In genomic region chr17:60036796-60037677, GRCh38 we compare ENCODE assay signal across 1 cellular context.
TF ChIP-seq lines count a peak whose summit lies in the region.

No MANE protein-coding gene starts in this region.

TF ChIP-seq in HepG2, 621 proteins besides CTCF, POLR2A, EP300 and RAD21 (continued from another document and continues in another):
- TF ChIP-seq GATAD1 (CRISPR knock-in tag; IDR thresholded peaks at IDR 0.05) (0 out of 2 replicates have a peak, but pooled peaks have one; percentile 45), SMC3 (IDR thresholded peaks at IDR 0.05; ENCODE audit: low read length) (peak; percentile 72), PCBP2 (optimal IDR thresholded peaks at IDR 0.05; ENCODE audit: low read depth, low read length, poor library complexity, severe bottlenecking) (no peak), STAT6 (CRISPR knock-in tag; IDR thresholded peaks at IDR 0.05; ENCODE audit: borderline replicate concordance) (no peak), EEA1 (CRISPR knock-in tag; IDR thresholded peaks at IDR 0.05; ENCODE audit: borderline replicate concordance) (no peak), ZNF333 (CRISPR knock-in tag; IDR thresholded peaks at IDR 0.05; ENCODE audit: borderline replicate concordance) (no peak), NFIB (CRISPR knock-in tag; IDR thresholded peaks at IDR 0.05; ENCODE audit: borderline replicate concordance) (no peak), NFE2L1 (CRISPR knock-in tag; IDR thresholded peaks at IDR 0.05; ENCODE audit: borderline replicate concordance) (no peak), ZNF264 (CRISPR knock-in tag; IDR thresholded peaks at IDR 0.05) (no peak), MIER2 (CRISPR knock-in tag; IDR thresholded peaks at IDR 0.05) (peak; percentile 69; the same call in 1 of the 2 replicates), ZNF879 (CRISPR knock-in tag; IDR thresholded peaks at IDR 0.05) (no peak), ZBTB46 (CRISPR knock-in tag; IDR thresholded peaks at IDR 0.05; ENCODE audit: borderline replicate concordance) (no peak), ATRX (CRISPR knock-in tag; IDR thresholded peaks at IDR 0.05; ENCODE audit: borderline replicate concordance) (no peak), ZNF34 (CRISPR knock-in tag; IDR thresholded peaks at IDR 0.05; ENCODE audit: borderline replicate concordance) (no peak), RNF219 (CRISPR knock-in tag; IDR thresholded peaks at IDR 0.05) (peak; percentile 30; the same call in 1 of the 2 replicates), RFXANK (CRISPR knock-in tag; IDR thresholded peaks at IDR 0.05) (peak; percentile 54; the same call in 1 of the 2 replicates), ELF3 (CRISPR knock-in tag; IDR thresholded peaks at IDR 0.05) (peak; percentile 48; the same call in 1 of the 2 replicates), ESRRA (CRISPR knock-in tag; IDR thresholded peaks at IDR 0.05; ENCODE audit: low read depth) (no peak), ZSCAN29 (CRISPR knock-in tag; conservative IDR thresholded peaks at IDR 0.05) (no peak), TCF12 (IDR thresholded peaks at IDR 0.05) (no peak), TCF12 (CRISPR knock-in tag; IDR thresholded peaks at IDR 0.05) (no peak), ARNTL (CRISPR knock-in tag; IDR thresholded peaks at IDR 0.05) (peak; percentile 28; the same call in 1 of the 2 replicates), TEAD2 (CRISPR knock-in tag; IDR thresholded peaks at IDR 0.05) (no peak), GABPB1 (CRISPR knock-in tag; IDR thresholded peaks at IDR 0.05) (peak; percentile 40; the same call in 1 of the 2 replicates)
- TF ChIP-seq, protein P1, sequence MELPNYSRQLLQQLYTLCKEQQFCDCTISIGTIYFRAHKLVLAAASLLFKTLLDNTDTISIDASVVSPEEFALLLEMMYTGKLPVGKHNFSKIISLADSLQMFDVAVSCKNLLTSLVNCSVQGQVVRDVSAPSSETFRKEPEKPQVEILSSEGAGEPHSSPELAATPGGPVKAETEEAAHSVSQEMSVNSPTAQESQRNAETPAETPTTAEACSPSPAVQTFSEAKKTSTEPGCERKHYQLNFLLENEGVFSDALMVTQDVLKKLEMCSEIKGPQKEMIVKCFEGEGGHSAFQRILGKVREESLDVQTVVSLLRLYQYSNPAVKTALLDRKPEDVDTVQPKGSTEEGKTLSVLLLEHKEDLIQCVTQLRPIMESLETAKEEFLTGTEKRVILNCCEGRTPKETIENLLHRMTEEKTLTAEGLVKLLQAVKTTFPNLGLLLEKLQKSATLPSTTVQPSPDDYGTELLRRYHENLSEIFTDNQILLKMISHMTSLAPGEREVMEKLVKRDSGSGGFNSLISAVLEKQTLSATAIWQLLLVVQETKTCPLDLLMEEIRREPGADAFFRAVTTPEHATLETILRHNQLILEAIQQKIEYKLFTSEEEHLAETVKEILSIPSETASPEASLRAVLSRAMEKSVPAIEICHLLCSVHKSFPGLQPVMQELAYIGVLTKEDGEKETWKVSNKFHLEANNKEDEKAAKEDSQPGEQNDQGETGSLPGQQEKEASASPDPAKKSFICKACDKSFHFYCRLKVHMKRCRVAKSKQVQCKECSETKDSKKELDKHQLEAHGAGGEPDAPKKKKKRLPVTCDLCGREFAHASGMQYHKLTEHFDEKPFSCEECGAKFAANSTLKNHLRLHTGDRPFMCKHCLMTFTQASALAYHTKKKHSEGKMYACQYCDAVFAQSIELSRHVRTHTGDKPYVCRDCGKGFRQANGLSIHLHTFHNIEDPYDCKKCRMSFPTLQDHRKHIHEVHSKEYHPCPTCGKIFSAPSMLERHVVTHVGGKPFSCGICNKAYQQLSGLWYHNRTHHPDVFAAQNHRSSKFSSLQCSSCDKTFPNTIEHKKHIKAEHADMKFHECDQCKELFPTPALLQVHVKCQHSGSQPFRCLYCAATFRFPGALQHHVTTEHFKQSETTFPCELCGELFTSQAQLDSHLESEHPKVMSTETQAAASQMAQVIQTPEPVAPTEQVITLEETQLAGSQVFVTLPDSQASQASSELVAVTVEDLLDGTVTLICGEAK (IDR thresholded peaks at IDR 0.05), result no peak
- TF ChIP-seq, protein P1 (CRISPR knock-in tag; IDR thresholded peaks at IDR 0.05), result no peak
- TF ChIP-seq, protein P2, sequence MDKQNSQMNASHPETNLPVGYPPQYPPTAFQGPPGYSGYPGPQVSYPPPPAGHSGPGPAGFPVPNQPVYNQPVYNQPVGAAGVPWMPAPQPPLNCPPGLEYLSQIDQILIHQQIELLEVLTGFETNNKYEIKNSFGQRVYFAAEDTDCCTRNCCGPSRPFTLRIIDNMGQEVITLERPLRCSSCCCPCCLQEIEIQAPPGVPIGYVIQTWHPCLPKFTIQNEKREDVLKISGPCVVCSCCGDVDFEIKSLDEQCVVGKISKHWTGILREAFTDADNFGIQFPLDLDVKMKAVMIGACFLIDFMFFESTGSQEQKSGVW (CRISPR knock-in tag; IDR thresholded peaks at IDR 0.05; ENCODE audit: borderline replicate concordance), result no peak
- TF ChIP-seq, protein P3, sequence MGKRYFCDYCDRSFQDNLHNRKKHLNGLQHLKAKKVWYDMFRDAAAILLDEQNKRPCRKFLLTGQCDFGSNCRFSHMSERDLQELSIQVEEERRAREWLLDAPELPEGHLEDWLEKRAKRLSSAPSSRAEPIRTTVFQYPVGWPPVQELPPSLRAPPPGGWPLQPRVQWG (CRISPR knock-in tag; IDR thresholded peaks at IDR 0.05; ENCODE audit: borderline replicate concordance, low read depth), result no peak
- TF ChIP-seq, protein P4, sequence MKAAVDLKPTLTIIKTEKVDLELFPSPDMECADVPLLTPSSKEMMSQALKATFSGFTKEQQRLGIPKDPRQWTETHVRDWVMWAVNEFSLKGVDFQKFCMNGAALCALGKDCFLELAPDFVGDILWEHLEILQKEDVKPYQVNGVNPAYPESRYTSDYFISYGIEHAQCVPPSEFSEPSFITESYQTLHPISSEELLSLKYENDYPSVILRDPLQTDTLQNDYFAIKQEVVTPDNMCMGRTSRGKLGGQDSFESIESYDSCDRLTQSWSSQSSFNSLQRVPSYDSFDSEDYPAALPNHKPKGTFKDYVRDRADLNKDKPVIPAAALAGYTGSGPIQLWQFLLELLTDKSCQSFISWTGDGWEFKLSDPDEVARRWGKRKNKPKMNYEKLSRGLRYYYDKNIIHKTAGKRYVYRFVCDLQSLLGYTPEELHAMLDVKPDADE (CRISPR knock-in tag; IDR thresholded peaks at IDR 0.05), result no peak
- TF ChIP-seq, protein P5, sequence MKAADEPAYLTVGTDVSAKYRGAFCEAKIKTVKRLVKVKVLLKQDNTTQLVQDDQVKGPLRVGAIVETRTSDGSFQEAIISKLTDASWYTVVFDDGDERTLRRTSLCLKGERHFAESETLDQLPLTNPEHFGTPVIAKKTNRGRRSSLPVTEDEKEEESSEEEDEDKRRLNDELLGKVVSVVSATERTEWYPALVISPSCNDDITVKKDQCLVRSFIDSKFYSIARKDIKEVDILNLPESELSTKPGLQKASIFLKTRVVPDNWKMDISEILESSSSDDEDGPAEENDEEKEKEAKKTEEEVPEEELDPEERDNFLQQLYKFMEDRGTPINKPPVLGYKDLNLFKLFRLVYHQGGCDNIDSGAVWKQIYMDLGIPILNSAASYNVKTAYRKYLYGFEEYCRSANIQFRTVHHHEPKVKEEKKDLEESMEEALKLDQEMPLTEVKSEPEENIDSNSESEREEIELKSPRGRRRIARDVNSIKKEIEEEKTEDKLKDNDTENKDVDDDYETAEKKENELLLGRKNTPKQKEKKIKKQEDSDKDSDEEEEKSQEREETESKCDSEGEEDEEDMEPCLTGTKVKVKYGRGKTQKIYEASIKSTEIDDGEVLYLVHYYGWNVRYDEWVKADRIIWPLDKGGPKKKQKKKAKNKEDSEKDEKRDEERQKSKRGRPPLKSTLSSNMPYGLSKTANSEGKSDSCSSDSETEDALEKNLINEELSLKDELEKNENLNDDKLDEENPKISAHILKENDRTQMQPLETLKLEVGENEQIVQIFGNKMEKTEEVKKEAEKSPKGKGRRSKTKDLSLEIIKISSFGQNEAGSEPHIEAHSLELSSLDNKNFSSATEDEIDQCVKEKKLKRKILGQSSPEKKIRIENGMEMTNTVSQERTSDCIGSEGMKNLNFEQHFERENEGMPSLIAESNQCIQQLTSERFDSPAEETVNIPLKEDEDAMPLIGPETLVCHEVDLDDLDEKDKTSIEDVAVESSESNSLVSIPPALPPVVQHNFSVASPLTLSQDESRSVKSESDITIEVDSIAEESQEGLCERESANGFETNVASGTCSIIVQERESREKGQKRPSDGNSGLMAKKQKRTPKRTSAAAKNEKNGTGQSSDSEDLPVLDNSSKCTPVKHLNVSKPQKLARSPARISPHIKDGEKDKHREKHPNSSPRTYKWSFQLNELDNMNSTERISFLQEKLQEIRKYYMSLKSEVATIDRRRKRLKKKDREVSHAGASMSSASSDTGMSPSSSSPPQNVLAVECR (CRISPR knock-in tag; IDR thresholded peaks at IDR 0.05; ENCODE audit: borderline replicate concordance), result peak; percentile 51; the same call in 1 of the 2 replicates
- TF ChIP-seq, protein P6, sequence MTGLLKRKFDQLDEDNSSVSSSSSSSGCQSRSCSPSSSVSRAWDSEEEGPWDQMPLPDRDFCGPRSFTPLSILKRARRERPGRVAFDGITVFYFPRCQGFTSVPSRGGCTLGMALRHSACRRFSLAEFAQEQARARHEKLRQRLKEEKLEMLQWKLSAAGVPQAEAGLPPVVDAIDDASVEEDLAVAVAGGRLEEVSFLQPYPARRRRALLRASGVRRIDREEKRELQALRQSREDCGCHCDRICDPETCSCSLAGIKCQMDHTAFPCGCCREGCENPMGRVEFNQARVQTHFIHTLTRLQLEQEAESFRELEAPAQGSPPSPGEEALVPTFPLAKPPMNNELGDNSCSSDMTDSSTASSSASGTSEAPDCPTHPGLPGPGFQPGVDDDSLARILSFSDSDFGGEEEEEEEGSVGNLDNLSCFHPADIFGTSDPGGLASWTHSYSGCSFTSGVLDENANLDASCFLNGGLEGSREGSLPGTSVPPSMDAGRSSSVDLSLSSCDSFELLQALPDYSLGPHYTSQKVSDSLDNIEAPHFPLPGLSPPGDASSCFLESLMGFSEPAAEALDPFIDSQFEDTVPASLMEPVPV (CRISPR knock-in tag; IDR thresholded peaks at IDR 0.05), result no peak
